ENCODE assay signal across 18 cellular contexts in the genomic region with DNA sequence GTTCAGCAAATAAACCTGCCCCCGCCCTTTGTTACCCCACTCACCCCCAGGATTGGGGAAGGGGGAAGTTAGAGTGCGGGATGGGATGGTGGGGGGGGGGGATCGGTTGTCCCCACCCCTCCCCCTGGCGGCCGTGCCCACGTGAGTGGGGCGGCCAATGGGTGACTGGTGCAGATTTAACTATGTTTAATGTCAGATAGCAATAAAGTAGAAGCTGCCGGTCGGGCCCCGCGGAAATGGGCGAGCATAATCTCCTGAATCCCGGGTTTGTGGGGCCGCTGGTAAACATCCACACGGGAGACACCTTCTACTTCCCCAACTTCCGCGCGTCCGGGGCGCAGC. TPM values are rescaled to one million over a fixed set of nuclear protein-coding genes. Genes with fewer than 3 reads are reported as not detected.
A peak's percentile ranks its signal among the peaks of the same experiment; 100 is the strongest.
DNase-seq lines count a peak whose midpoint lies in the region; ATAC-seq and TF ChIP-seq lines count a peak whose summit lies in the region.
"Had no signal": no experiment of that assay in that cellular context is flagged by ENCODE, and none has a peak within 500 bp of the region (broad histone marks: within the 10 kb centered on the region; RNA-seq: fewer than 3 reads in every experiment).

HOXC12 (plus strand) TSS at position 210 of the 342 bp plus-strand sequence; CDS start at position 237, 27 bp downstream.

- TF ChIP-seq CTCF in left ventricle myocardium inferior (IDR thresholded peaks at IDR 0.05; ENCODE audit: borderline replicate concordance) = no peak

- H3K9me3 ChIP-seq in left ventricle myocardium inferior (replicated peaks) = no peaks in the 10 kb centered on the region
- H3K9me3 ChIP-seq: adrenal gland, heart right ventricle, thoracic aorta had no signal

- peaks cover 96% of the 10 kb centered on the region for H3K27me3 Mint-ChIP-seq in T-helper 1 cell treated with Interleukin-12 subunit alpha and Interleukin-12 subunit beta and Interleukin-4 antibody, amounts not matched to agents 30 μg/mL and 1 μg/mL, for 36 hours (ENCODE audit: low read depth)
- peaks cover 95% of the 10 kb centered on the region for H3K27me3 Mint-ChIP-seq in central memory CD8-positive, alpha-beta T cell

- no peak within 1 kb of the TSS for H3K4me3 ChIP-seq in left ventricle myocardium inferior
- H3K4me3 ChIP-seq: adrenal gland, heart right ventricle, thoracic aorta had no signal

- peaks cover 2% of the 10 kb centered on the region for H3K36me3 Mint-ChIP-seq in T-helper 1 cell treated with Interleukin-12 subunit alpha and Interleukin-12 subunit beta and Interleukin-4 antibody, amounts not matched to agents 30 μg/mL and 1 μg/mL, for 36 hours (ENCODE audit: low read depth)
- peaks cover 37% of the 10 kb centered on the region for H3K36me3 Mint-ChIP-seq in central memory CD8-positive, alpha-beta T cell (ENCODE audit: insufficient read depth)

- no peak for ATAC-seq in central memory CD8-positive, alpha-beta T cell (replicated peaks; ENCODE audit: extremely low read depth, poor library complexity, severe bottlenecking)
- no peak for ATAC-seq in HG02981 (IDR thresholded peaks at IDR 0.05; ENCODE audit: unreplicated experiment)
- ATAC-seq: heart right ventricle, left ventricle myocardium superior had no signal

- DNase-seq in T-helper 1 cell = no peak
- DNase-seq in HEK293T (ENCODE audit: extremely low spot score) = peak; percentile 47
- DNase-seq in central memory CD8-positive, alpha-beta T cell (ENCODE audit: low spot score in 2 of 2) = no peak
- peak; percentile 70 for DNase-seq in posterior vena cava (ENCODE audit: low spot score)
- DNase-seq in left ventricle myocardium inferior = no peak
- no peak for DNase-seq in NCI-H1930 (lab: John Stamatoyannopoulos, UW)
- DNase-seq: adrenal gland, DMS53, heart right ventricle, left ventricle myocardium superior, NCI-H1417 treated with DMSO at 0.1 percent for 48 hours, NCI-H510A treated with DMSO at 0.1 percent for 48 hours had no signal

- H3K27me3 ChIP-seq in left ventricle myocardium inferior (ENCODE audit: low read depth) = peaks cover 100% of the 10 kb centered on the region

- POLR2A ChIA-PET in HEK293T (lab: Yijun Ruan, JAX) = interaction anchor here (1.2 to 3.6 kb wide), 4 partner anchors 9 to 21 kb away, joined by 4 to 14 read pairs (median 8); partner anchors contain the start of gene HOXC13

- CTCF ChIA-PET in HEK293T (lab: Yijun Ruan, JAX) = interaction anchor here (1.9 to 2.0 kb wide), 2 partner anchors 30 to 209 kb away, joined by 4 to 5 read pairs; partner anchors contain the start of gene HOXC10

- H3K4me3 Mint-ChIP-seq in T-helper 1 cell treated with Interleukin-12 subunit alpha and Interleukin-12 subunit beta and Interleukin-4 antibody, amounts not matched to agents 30 μg/mL and 1 μg/mL, for 36 hours = no peak within 1 kb of the TSS
- H3K4me3 Mint-ChIP-seq in central memory CD8-positive, alpha-beta T cell = peak within 1 kb of the TSS; percentile 16

- no peak within 1 kb of the TSS for H3K27ac ChIP-seq in left ventricle myocardium inferior (replicated peaks)
- H3K27ac ChIP-seq: adrenal gland, heart right ventricle had no signal

- no peaks in the 10 kb centered on the region for H3K9me3 Mint-ChIP-seq in T-helper 1 cell treated with Interleukin-12 subunit alpha and Interleukin-12 subunit beta and Interleukin-4 antibody, amounts not matched to agents 30 μg/mL and 1 μg/mL, for 36 hours
- H3K9me3 Mint-ChIP-seq in central memory CD8-positive, alpha-beta T cell = no peaks in the 10 kb centered on the region

- H3K36me3 ChIP-seq in left ventricle myocardium inferior = no peaks in the 10 kb centered on the region
- H3K36me3 ChIP-seq: adrenal gland, heart right ventricle, thoracic aorta had no signal

- peak within 1 kb of the TSS; percentile 66 for H3K27ac Mint-ChIP-seq in T-helper 1 cell treated with Interleukin-12 subunit alpha and Interleukin-12 subunit beta and Interleukin-4 antibody, amounts not matched to agents 30 μg/mL and 1 μg/mL, for 36 hours
- H3K27ac Mint-ChIP-seq in central memory CD8-positive, alpha-beta T cell (ENCODE audit: low read depth) = peak within 1 kb of the TSS; percentile 58

- peaks cover 12% of the 10 kb centered on the region for H3K4me1 ChIP-seq in left ventricle myocardium inferior

- intact Hi-C loops in posterior vena cava (cut with DNase I) (no loop called here), left ventricle myocardium inferior (cut with micrococcal nuclease) (no loop called here)

- peaks cover 10% of the 10 kb centered on the region for H3K4me1 Mint-ChIP-seq in T-helper 1 cell treated with Interleukin-12 subunit alpha and Interleukin-12 subunit beta and Interleukin-4 antibody, amounts not matched to agents 30 μg/mL and 1 μg/mL, for 36 hours (ENCODE audit: low read depth)
- H3K4me1 Mint-ChIP-seq in central memory CD8-positive, alpha-beta T cell = peaks cover 31% of the 10 kb centered on the region

TF ChIP-seq in HEK293T, 16 proteins besides CTCF, POLR2A, EP300 and RAD21:
- no peak for TF ChIP-seq BHLHE40 (IDR thresholded peaks at IDR 0.05; ENCODE audit: borderline replicate concordance)
- TF ChIP-seq L3MBTL2 (conservative IDR thresholded peaks at IDR 0.05) = no peak

RNA-seq across cellular contexts. Expression of gene HOXC12, which starts in this region (rescaled TPM):
- 1 to 10 TPM in 1 of 2 donors, not detected in 1; 1.1 TPM for total RNA-seq in posterior vena cava
- not detected for total RNA-seq in left ventricle myocardium inferior
- total RNA-seq: adrenal gland, chondrocyte, epithelial cell of proximal tubule, heart right ventricle, left ventricle myocardium superior, RPMI7951, thoracic aorta had no signal

Comparison
In these comparisons a context has a peak if more than half of its experiments do, and no peak if none do; other contexts are left out.
1. DNase-seq: peak in HEK293T (single experiment) and posterior vena cava (single experiment); none in T-helper 1 cell (0 of 5), central memory CD8-positive, alpha-beta T cell (0 of 2), left ventricle myocardium inferior (single experiment) and NCI-H1930 (0 of 2).